In genomic region chr7:2504128-2504817, GRCh38 we compare ENCODE assay signal across 28 cellular contexts. TPM values are rescaled to one million over a fixed set of nuclear protein-coding genes. Genes with fewer than 3 reads are reported as not detected.
"Had no signal": no experiment of that assay in that cellular context is flagged by ENCODE, and none has a peak within 500 bp of the region (broad histone marks: within the 10 kb centered on the region; RNA-seq: fewer than 3 reads in every experiment).

No MANE protein-coding gene starts in this region.

- DNase-seq: activated B cell treated with CpG ODN at 0.5 μM for 24 hours; activated CD4-positive, alpha-beta memory T cell treated with anti-CD3 and anti-CD28 coated beads for 36 hours; activated CD4-positive, alpha-beta T cell treated with anti-CD3 and anti-CD28 coated beads, Interleukin-2, amount 10 ng/mL, durations not matched to agents 7 days and 5 days; activated CD8-positive, alpha-beta memory T cell treated with anti-CD3 and anti-CD28 coated beads for 24 hours; activated gamma-delta T cell treated with Interleukin-2 at 50 U/mL for 16 hours; activated T-cell treated with anti-CD3 and anti-CD28 coated beads, Interleukin-2, amount 50 U/mL, for 72 hours; aorta; caudate nucleus; Kasumi-1; NCI-H1105 treated with DMSO at 0.1 percent for 48 hours; NCI-H1436 treated with DMSO at 0.1 percent for 48 hours; NCI-H187; NCI-H2171; NCI-H2227 treated with DMSO at 0.1 percent for 48 hours; NCI-H510A; NCI-H526 treated with DMSO at 0.1 percent for 48 hours; NCI-H82; OCI-M1; Right ventricle myocardium superior; RPMI8226; T-helper 9 cell had no signal

- H3K4me3 Mint-ChIP-seq: activated B cell treated with CpG ODN at 0.5 μM for 24 hours; activated CD4-positive, alpha-beta memory T cell treated with anti-CD3 and anti-CD28 coated beads for 36 hours; activated CD4-positive, alpha-beta T cell treated with anti-CD3 and anti-CD28 coated beads, Interleukin-2, amount 10 ng/mL, durations not matched to agents 7 days and 5 days; activated naive CD4-positive, alpha-beta T cell treated with anti-CD3 and anti-CD28 coated beads, Interleukin-2, amount 50 U/mL, for 24 hours; activated T-cell treated with anti-CD3 and anti-CD28 coated beads, Interleukin-2, amount 50 U/mL, for 72 hours; T-helper 17 cell had no signal

- H3K27ac Mint-ChIP-seq: activated B cell treated with CpG ODN at 0.5 μM for 24 hours; activated CD4-positive, alpha-beta memory T cell treated with anti-CD3 and anti-CD28 coated beads for 36 hours; activated CD4-positive, alpha-beta T cell treated with anti-CD3 and anti-CD28 coated beads, Interleukin-2, amount 10 ng/mL, durations not matched to agents 7 days and 5 days; activated naive CD4-positive, alpha-beta T cell treated with anti-CD3 and anti-CD28 coated beads, Interleukin-2, amount 50 U/mL, for 24 hours; activated T-cell treated with anti-CD3 and anti-CD28 coated beads, Interleukin-2, amount 50 U/mL, for 72 hours; activated T-helper 2 cell treated with anti-CD3 and anti-CD28 coated beads, Interferon-gamma antibody, Interleukin-2, Interleukin-4, amounts not matched to agents 10 μg/mL and 5 μg/mL and 100 μg/mL, durations not matched to agents 14 hours and 24 hours and 36 hours; T-helper 17 cell had no signal

- H3K9me3 Mint-ChIP-seq: activated B cell treated with CpG ODN at 0.5 μM for 24 hours; activated CD4-positive, alpha-beta memory T cell treated with anti-CD3 and anti-CD28 coated beads for 36 hours; activated CD4-positive, alpha-beta T cell treated with anti-CD3 and anti-CD28 coated beads, Interleukin-2, amount 10 ng/mL, durations not matched to agents 7 days and 5 days; activated naive CD4-positive, alpha-beta T cell treated with anti-CD3 and anti-CD28 coated beads, Interleukin-2, amount 50 U/mL, for 24 hours; activated T-cell treated with anti-CD3 and anti-CD28 coated beads, Interleukin-2, amount 50 U/mL, for 72 hours; activated T-helper 2 cell treated with anti-CD3 and anti-CD28 coated beads, Interferon-gamma antibody, Interleukin-2, Interleukin-4, amounts not matched to agents 10 μg/mL and 5 μg/mL and 100 μg/mL, durations not matched to agents 14 hours and 24 hours and 36 hours had no signal

- ATAC-seq: activated T-cell treated with anti-CD3 and anti-CD28 coated beads, Interleukin-2, amount 50 U/mL, for 72 hours; Panc1; T-helper 17 cell had no signal

- H3K36me3 ChIP-seq: breast epithelium had no signal

- H3K27me3 ChIP-seq: breast epithelium had no signal

- H3K4me3 ChIP-seq: breast epithelium had no signal

- H3K9me3 ChIP-seq: breast epithelium had no signal

- H3K27me3 Mint-ChIP-seq: activated B cell treated with CpG ODN at 0.5 μM for 24 hours; activated CD4-positive, alpha-beta memory T cell treated with anti-CD3 and anti-CD28 coated beads for 36 hours; activated naive CD4-positive, alpha-beta T cell treated with anti-CD3 and anti-CD28 coated beads, Interleukin-2, amount 50 U/mL, for 24 hours had no signal

- H3K36me3 Mint-ChIP-seq: activated CD4-positive, alpha-beta memory T cell treated with anti-CD3 and anti-CD28 coated beads for 36 hours; activated naive CD4-positive, alpha-beta T cell treated with anti-CD3 and anti-CD28 coated beads, Interleukin-2, amount 50 U/mL, for 24 hours had no signal

RNA-seq across cellular contexts. Expression of gene GRIFIN, which starts 28.1 kb away (rescaled TPM):
- total RNA-seq: activated B cell treated with CpG ODN at 0.5 μM for 24 hours; activated CD4-positive, alpha-beta memory T cell treated with anti-CD3 and anti-CD28 coated beads for 36 hours; activated CD4-positive, alpha-beta T cell treated with anti-CD3 and anti-CD28 coated beads, Interleukin-2, amount 10 ng/mL, durations not matched to agents 7 days and 5 days; activated T-cell treated with anti-CD3 and anti-CD28 coated beads, Interleukin-2, amount 50 U/mL, for 72 hours; activated T-helper 2 cell treated with anti-CD3 and anti-CD28 coated beads, Interferon-gamma antibody, Interleukin-2, Interleukin-4, amounts not matched to agents 10 μg/mL and 5 μg/mL and 100 μg/mL, durations not matched to agents 14 hours and 24 hours and 36 hours; aorta; breast epithelium; cerebellum; Right ventricle myocardium superior; SK-MEL-5; T-helper 17 cell had no signal
